ENCODE assay signal across 20 cellular contexts in the genomic region with DNA sequence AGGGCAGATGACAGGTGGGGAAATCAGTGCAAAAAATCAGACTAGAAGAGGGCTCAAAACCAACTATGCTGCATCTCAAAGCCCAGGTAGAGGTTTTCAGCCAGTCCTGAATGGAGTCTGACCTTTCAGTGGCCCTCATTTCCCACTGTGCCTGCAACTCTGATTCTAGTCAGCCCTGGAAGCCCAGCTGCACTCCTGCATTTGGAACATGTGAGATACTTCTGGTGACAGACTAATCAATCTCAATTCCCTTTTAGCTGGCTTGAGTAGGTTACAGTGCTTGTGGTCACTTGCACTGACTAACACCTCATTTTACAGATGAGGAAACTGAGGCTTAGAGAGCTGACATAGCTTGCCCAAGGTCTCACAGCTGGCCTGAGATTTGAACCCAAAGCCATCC. TPM values are rescaled to one million over a fixed set of nuclear protein-coding genes. Genes with fewer than 3 reads are reported as not detected.
DNase-seq lines count a peak whose midpoint lies in the region; ATAC-seq, FAIRE-seq and TF ChIP-seq lines count a peak whose summit lies in the region.
"Had no signal": no experiment of that assay in that cellular context is flagged by ENCODE, and none has a peak within 500 bp of the region (broad histone marks: within the 10 kb centered on the region; RNA-seq: fewer than 3 reads in every experiment).

No MANE protein-coding gene starts in this region.

- POLR2A ChIA-PET in activated CD4-positive, alpha-beta memory T cell treated with anti-CD3 and anti-CD28 coated beads, Interleukin-2, amount 10 ng/mL, durations not matched to agents 7 days and 5 days (lab: Charles Lee), result interaction anchor here (0.6 to 2.1 kb wide), 10 partner anchors 9 to 487 kb away, joined by 3 to 15 read pairs (median 4); partner anchors contain the start of gene FNIP1
- POLR2A ChIA-PET in activated CD4-positive, alpha-beta memory T cell treated with anti-CD3 and anti-CD28 coated beads for 36 hours (lab: Charles Lee), result interaction anchor here (1.0 to 1.9 kb wide), 2 partner anchors 66 to 223 kb away, joined by 3 to 4 read pairs; partner anchors contain the start of gene FNIP1

- peaks cover 3% of the 10 kb centered on the region for H3K27me3 ChIP-seq in RWPE2 (ENCODE audit: insufficient read depth, poor library complexity, severe bottlenecking)
- H3K27me3 ChIP-seq: ovary had no signal

- ATAC-seq in RWPE2 (ENCODE audit: low read depth), result no peak
- ATAC-seq in GM21576 (IDR thresholded peaks at IDR 0.05; ENCODE audit: unreplicated experiment), result no peak

- no peaks in the 10 kb centered on the region for H3K4me1 ChIP-seq in RWPE2 (ENCODE audit: insufficient read depth, poor library complexity, severe bottlenecking)

- H3K4me1 Mint-ChIP-seq in activated CD4-positive, alpha-beta memory T cell treated with anti-CD3 and anti-CD28 coated beads, Interleukin-2, amount 10 ng/mL, durations not matched to agents 7 days and 5 days, result peaks cover 58% of the 10 kb centered on the region
- peaks cover 52% of the 10 kb centered on the region for H3K4me1 Mint-ChIP-seq in activated CD4-positive, alpha-beta memory T cell treated with anti-CD3 and anti-CD28 coated beads for 36 hours (ENCODE audit: low read depth)
- peaks cover 38 to 49% of the 10 kb centered on the region in 2 donors for H3K4me1 Mint-ChIP-seq in immature natural killer cell

- CTCF ChIA-PET in activated CD4-positive, alpha-beta memory T cell treated with anti-CD3 and anti-CD28 coated beads, Interleukin-2, amount 10 ng/mL, durations not matched to agents 7 days and 5 days (lab: Charles Lee), result interaction anchor here (1.1 to 2.1 kb wide), 5 partner anchors 11 to 430 kb away, joined by 3 to 20 read pairs (median 7); no protein-coding TSS in a partner anchor
- CTCF ChIA-PET in activated CD4-positive, alpha-beta memory T cell treated with anti-CD3 and anti-CD28 coated beads for 36 hours (lab: Charles Lee), result interaction anchor here (0.8 to 2.0 kb wide), 7 partner anchors 8 to 44 kb away, joined by 3 to 10 read pairs (median 4); partner anchors contain the start of gene ACSL6

- no peak overlapping the region for H3K4me3 ChIP-seq in RWPE2 (ENCODE audit: severe bottlenecking)
- H3K4me3 ChIP-seq: ovary, skin epidermis had no signal

- peaks cover 48% of the 10 kb centered on the region for H3K27me3 Mint-ChIP-seq in activated CD4-positive, alpha-beta memory T cell treated with anti-CD3 and anti-CD28 coated beads, Interleukin-2, amount 10 ng/mL, durations not matched to agents 7 days and 5 days
- H3K27me3 Mint-ChIP-seq in activated CD4-positive, alpha-beta memory T cell treated with anti-CD3 and anti-CD28 coated beads for 36 hours, result peaks cover 23% of the 10 kb centered on the region
- peaks cover 4 to 9% (median 4%) of the 10 kb centered on the region in 3 donors for H3K27me3 Mint-ChIP-seq in immature natural killer cell (ENCODE audit: low read depth in 3 of 3)

- DNase-seq in activated CD4-positive, alpha-beta memory T cell treated with anti-CD3 and anti-CD28 coated beads, Interleukin-2, amount 10 ng/mL, durations not matched to agents 7 days and 5 days, result no peak
- DNase-seq in activated CD4-positive, alpha-beta memory T cell treated with anti-CD3 and anti-CD28 coated beads for 36 hours, result no peak
- DNase-seq in GM19239 (ENCODE audit: insufficient read length, low spot score) (no peak), RWPE2 (ENCODE audit: low spot score) (peak; percentile 30), immature natural killer cell (no peak), NCI-H2171 (lab: John Stamatoyannopoulos, UW) (no peak), NCI-H187 treated with DMSO at 0.1 percent for 48 hours (lab: John Stamatoyannopoulos, UW) (no peak)
- DNase-seq: foreskin melanocyte, KG1, NCI-H1105, ovary, SHP77 had no signal

- H3K36me3 ChIP-seq in RWPE2 (ENCODE audit: low read depth), result no peaks in the 10 kb centered on the region
- H3K36me3 ChIP-seq: ovary had no signal

- no peaks in the 10 kb centered on the region for H3K9me3 ChIP-seq in RWPE2 (ENCODE audit: severe bottlenecking)
- H3K9me3 ChIP-seq: ovary had no signal

- peak; percentile 4 for FAIRE-seq in GM19239 (lab: Jason Lieb, UNC)

- TF ChIP-seq CTCF in RWPE2 (IDR thresholded peaks at IDR 0.05; ENCODE audit: poor library complexity, severe bottlenecking), result no peak

- H3K27ac Mint-ChIP-seq in activated CD4-positive, alpha-beta memory T cell treated with anti-CD3 and anti-CD28 coated beads, Interleukin-2, amount 10 ng/mL, durations not matched to agents 7 days and 5 days, result peak overlapping the region; percentile 96
- H3K27ac Mint-ChIP-seq in activated CD4-positive, alpha-beta memory T cell treated with anti-CD3 and anti-CD28 coated beads for 36 hours, result no peak overlapping the region
- H3K27ac Mint-ChIP-seq in immature natural killer cell, result peak overlapping the region in 4 of 6 donors; percentile 13 to 55 (median 35)

- no peak overlapping the region for H3K4me3 Mint-ChIP-seq in activated CD4-positive, alpha-beta memory T cell treated with anti-CD3 and anti-CD28 coated beads, Interleukin-2, amount 10 ng/mL, durations not matched to agents 7 days and 5 days
- no peak overlapping the region for H3K4me3 Mint-ChIP-seq in activated CD4-positive, alpha-beta memory T cell treated with anti-CD3 and anti-CD28 coated beads for 36 hours
- H3K4me3 Mint-ChIP-seq in immature natural killer cell, result peak overlapping the region in 1 of 5 donors; percentile 3

- H3K27ac ChIP-seq in RWPE2 (ENCODE audit: poor library complexity, severe bottlenecking), result no peak overlapping the region
- H3K27ac ChIP-seq: ovary had no signal

- intact Hi-C loops in activated CD4-positive, alpha-beta memory T cell treated with anti-CD3 and anti-CD28 coated beads for 36 hours (cut with micrococcal nuclease), result loop anchor here (1.0 kb wide), 1 partner anchor 9 kb away; no protein-coding TSS in a partner anchor

- no peaks in the 10 kb centered on the region for H3K9me3 Mint-ChIP-seq in activated CD4-positive, alpha-beta memory T cell treated with anti-CD3 and anti-CD28 coated beads, Interleukin-2, amount 10 ng/mL, durations not matched to agents 7 days and 5 days
- H3K9me3 Mint-ChIP-seq in activated CD4-positive, alpha-beta memory T cell treated with anti-CD3 and anti-CD28 coated beads for 36 hours, result no peaks in the 10 kb centered on the region
- H3K9me3 Mint-ChIP-seq in immature natural killer cell, result no peaks in the 10 kb centered on the region
- H3K9me3 Mint-ChIP-seq: CD4-positive, alpha-beta T cell had no signal

- H3K36me3 Mint-ChIP-seq in activated CD4-positive, alpha-beta memory T cell treated with anti-CD3 and anti-CD28 coated beads, Interleukin-2, amount 10 ng/mL, durations not matched to agents 7 days and 5 days (ENCODE audit: low read depth), result no peaks in the 10 kb centered on the region
- H3K36me3 Mint-ChIP-seq in activated CD4-positive, alpha-beta memory T cell treated with anti-CD3 and anti-CD28 coated beads for 36 hours, result no peaks in the 10 kb centered on the region
- no peaks in the 10 kb centered on the region for H3K36me3 Mint-ChIP-seq in immature natural killer cell

RNA-seq across cellular contexts. Expression of gene ACSL6, which starts 7.9 kb away (rescaled TPM):
- 10 to 100 TPM; 10.6 to 11.5 TPM for total RNA-seq in activated CD4-positive, alpha-beta memory T cell treated with anti-CD3 and anti-CD28 coated beads, Interleukin-2, amount 10 ng/mL, durations not matched to agents 7 days and 5 days
- 1 to 10 TPM; 5.6 to 6.0 TPM for total RNA-seq in activated CD4-positive, alpha-beta memory T cell treated with anti-CD3 and anti-CD28 coated beads for 36 hours
- polyA plus RNA-seq in immature natural killer cell, result 1 to 10 TPM; 2.0 to 3.1 (median 2.1) TPM
- total RNA-seq: A673, chondrocyte had no signal

RNA-seq across cellular contexts. Expression of gene IL3, which starts 41.1 kb away (rescaled TPM):
- 1 to 10 TPM; 1.4 to 1.6 TPM for total RNA-seq in activated CD4-positive, alpha-beta memory T cell treated with anti-CD3 and anti-CD28 coated beads, Interleukin-2, amount 10 ng/mL, durations not matched to agents 7 days and 5 days
- 10 to 100 TPM; 23.1 to 23.3 TPM for total RNA-seq in activated CD4-positive, alpha-beta memory T cell treated with anti-CD3 and anti-CD28 coated beads for 36 hours
- under 1 TPM in 1 of 3 donors, not detected in 2; 0.20 TPM for polyA plus RNA-seq in immature natural killer cell
- total RNA-seq: A673; CD4-positive, alpha-beta T cell; chondrocyte; Daoy; lower leg skin; ovary had no signal
- polyA plus RNA-seq: adipose tissue, ovary had no signal

RNA-seq across cellular contexts. Expression of gene CSF2, which starts 54.3 kb away (rescaled TPM):
- 10 to 100 TPM; 30.8 to 32.7 TPM for total RNA-seq in activated CD4-positive, alpha-beta memory T cell treated with anti-CD3 and anti-CD28 coated beads, Interleukin-2, amount 10 ng/mL, durations not matched to agents 7 days and 5 days
- 100 to 1,000 TPM; 125 to 128 TPM for total RNA-seq in activated CD4-positive, alpha-beta memory T cell treated with anti-CD3 and anti-CD28 coated beads for 36 hours
- polyA plus RNA-seq in immature natural killer cell, result under 1 TPM in 2 of 3 donors, not detected in 1; 0.43 to 0.86 TPM
- total RNA-seq: A673; CD4-positive, alpha-beta T cell; chondrocyte; lower leg skin had no signal
- polyA plus RNA-seq: ovary had no signal

Comparison
In these comparisons a context has a peak if more than half of its experiments do, and no peak if none do; other contexts are left out.
1. RNA of gene IL3, which starts 41.1 kb away (total RNA-seq): 23.1 to 23.3 TPM in activated CD4-positive, alpha-beta memory T cell treated with anti-CD3 and anti-CD28 coated beads for 36 hours; 1.4 to 1.6 TPM in activated CD4-positive, alpha-beta memory T cell treated with anti-CD3 and anti-CD28 coated beads, Interleukin-2, amount 10 ng/mL, durations not matched to agents 7 days and 5 days; every median in the first group is over 4 times any median in the second.